24 cellular contexts compared by ENCODE assay signal in genomic region chr7:44674381-44674780, GRCh38.
"Had no signal": no experiment of that assay in that cellular context is flagged by ENCODE, and none has a peak within 500 bp of the region (broad histone marks: within the 10 kb centered on the region; RNA-seq: fewer than 3 reads in every experiment).

No MANE protein-coding gene starts in this region.

- H3K4me1 Mint-ChIP-seq: nephron, neural progenitor cell had no signal

- H3K9me3 Mint-ChIP-seq: dendritic cell treated with granulocyte-macrophage colony-stimulating factor and Interleukin-4, amounts not matched to agents 40 ng/mL and 50 ng/mL, for 4 days; naive thymus-derived CD4-positive, alpha-beta T cell; nephron; neural progenitor cell; stimulated activated effector memory CD8-positive, alpha-beta T cell treated with anti-CD3 and anti-CD28 coated beads, Interleukin-12 subunit alpha, Interleukin-12 subunit beta, amount 100 ng/mL, for 72 hours; type B pancreatic cell had no signal

- H3K9me3 ChIP-seq: colonic mucosa, esophagus muscularis mucosa, gastroesophageal sphincter, heart left ventricle, testis, tibial artery had no signal

- ATAC-seq: foreskin keratinocyte; gastroesophageal sphincter; heart left ventricle; left lobe of liver; naive thymus-derived CD4-positive, alpha-beta T cell; sciatic nerve; stimulated activated effector memory CD8-positive, alpha-beta T cell treated with anti-CD3 and anti-CD28 coated beads, Interleukin-12 subunit alpha, Interleukin-12 subunit beta, amount 100 ng/mL, for 72 hours had no signal

- DNase-seq: colonic mucosa; effector CD8-positive, alpha-beta T cell; foreskin keratinocyte; heart left ventricle; kidney; mesenchymal stem cell; midbrain; naive thymus-derived CD4-positive, alpha-beta T cell; stimulated activated CD4-positive, alpha-beta T cell treated with anti-CD3 and anti-CD28 coated beads, Interleukin-2, amount 100 ng/mL, for 24 hours; stimulated activated CD4-positive, alpha-beta T cell treated with anti-CD3 and anti-CD28 coated beads, Interleukin-4, amount 100 ng/mL, for 24 hours; stimulated activated naive CD8-positive, alpha-beta T cell treated with anti-CD3 and anti-CD28 coated beads, Interleukin-15, Interleukin-2, amounts not matched to agents 100 U/mL and 50 U/mL, for 24 hours; substantia nigra; testis had no signal

- H3K4me3 Mint-ChIP-seq: dendritic cell treated with granulocyte-macrophage colony-stimulating factor and Interleukin-4, amounts not matched to agents 40 ng/mL and 50 ng/mL, for 4 days; naive thymus-derived CD4-positive, alpha-beta T cell; nephron; neural progenitor cell; stimulated activated effector memory CD8-positive, alpha-beta T cell treated with anti-CD3 and anti-CD28 coated beads, Interleukin-12 subunit alpha, Interleukin-12 subunit beta, amount 100 ng/mL, for 72 hours; type B pancreatic cell had no signal

- H3K27me3 Mint-ChIP-seq: dendritic cell treated with granulocyte-macrophage colony-stimulating factor and Interleukin-4, amounts not matched to agents 40 ng/mL and 50 ng/mL, for 4 days; naive thymus-derived CD4-positive, alpha-beta T cell; progenitor cell of endocrine pancreas; type B pancreatic cell had no signal

- H3K27ac Mint-ChIP-seq: dendritic cell treated with granulocyte-macrophage colony-stimulating factor and Interleukin-4, amounts not matched to agents 40 ng/mL and 50 ng/mL, for 4 days; nephron; neural progenitor cell; progenitor cell of endocrine pancreas; type B pancreatic cell had no signal
